In genomic region chr21:42452401-42453018, GRCh38 we compare ENCODE assay signal across 35 cellular contexts. TPM values are rescaled to one million over a fixed set of nuclear protein-coding genes. Genes with fewer than 3 reads are reported as not detected.
"Had no signal": no experiment of that assay in that cellular context is flagged by ENCODE, and none has a peak within 500 bp of the region (broad histone marks: within the 10 kb centered on the region; RNA-seq: fewer than 3 reads in every experiment).

No MANE protein-coding gene starts in this region.

- H3K27me3 ChIP-seq: breast epithelium, ovary, right lobe of liver, upper lobe of left lung, vagina had no signal

- H3K9me3 Mint-ChIP-seq: activated T-helper 17 cell treated with anti-CD3 and anti-CD28 coated beads, Interleukin-2, amount 50 U/mL, for 72 hours; natural killer cell treated with Interleukin-12 subunit alpha and Interleukin-12 subunit beta and Interleukin-15 and Interleukin-18, amount 100 ng/mL, for 72 hours; stimulated activated effector memory CD8-positive, alpha-beta T cell treated with anti-CD3 and anti-CD28 coated beads, Interleukin-12 subunit alpha, Interleukin-12 subunit beta, amount 100 ng/mL, for 72 hours; stimulated activated naive CD8-positive, alpha-beta T cell treated with anti-CD3 and anti-CD28 coated beads, Interleukin-15, amount 100 ng/mL, for 72 hours had no signal

- H3K36me3 ChIP-seq: breast epithelium, gastroesophageal sphincter, lower lobe of right lung, ovary, right lobe of liver, upper lobe of left lung, vagina had no signal

- H3K4me3 ChIP-seq: breast epithelium, gastroesophageal sphincter, lower lobe of right lung, ovary, right lobe of liver, skin epidermis, upper lobe of left lung, vagina had no signal

- H3K27me3 Mint-ChIP-seq: activated T-helper 17 cell treated with anti-CD3 and anti-CD28 coated beads, Interleukin-2, amount 50 U/mL, for 72 hours; progenitor cell of endocrine pancreas; stimulated activated naive CD8-positive, alpha-beta T cell treated with anti-CD3 and anti-CD28 coated beads, Interleukin-15, amount 100 ng/mL, for 72 hours had no signal

- H3K9me3 ChIP-seq: breast epithelium, gastroesophageal sphincter, lower lobe of right lung, ovary, right lobe of liver, upper lobe of left lung, vagina had no signal

- H3K4me1 ChIP-seq: breast epithelium, gastroesophageal sphincter, right lobe of liver, vagina had no signal

- H3K36me3 Mint-ChIP-seq: natural killer cell treated with Interleukin-12 subunit alpha and Interleukin-12 subunit beta and Interleukin-15 and Interleukin-18, amount 100 ng/mL, for 72 hours had no signal

- H3K27ac ChIP-seq: breast epithelium, gastroesophageal sphincter, lower lobe of right lung, ovary, right lobe of liver, skin epidermis, upper lobe of left lung, vagina, VCaP had no signal

- H3K4me3 Mint-ChIP-seq: activated T-helper 17 cell treated with anti-CD3 and anti-CD28 coated beads, Interleukin-2, amount 50 U/mL, for 72 hours; immature natural killer cell; natural killer cell treated with Interleukin-12 subunit alpha and Interleukin-12 subunit beta and Interleukin-15 and Interleukin-18, amount 100 ng/mL, for 72 hours; stimulated activated effector memory CD8-positive, alpha-beta T cell treated with anti-CD3 and anti-CD28 coated beads, Interleukin-12 subunit alpha, Interleukin-12 subunit beta, amount 100 ng/mL, for 72 hours; stimulated activated naive CD8-positive, alpha-beta T cell treated with anti-CD3 and anti-CD28 coated beads, Interleukin-15, amount 100 ng/mL, for 72 hours had no signal

- ATAC-seq: activated CD4-positive, CD25-positive, alpha-beta regulatory T cell treated with anti-CD3 and anti-CD28 coated beads, Interleukin-2, amount 50 U/mL, for 24 hours; activated T-helper 17 cell treated with anti-CD3 and anti-CD28 coated beads, Interleukin-2, amount 50 U/mL, for 72 hours; gastroesophageal sphincter; left lobe of liver; lower lobe of right lung; natural killer cell treated with Interleukin-12 subunit alpha and Interleukin-12 subunit beta and Interleukin-15 and Interleukin-18, amount 100 ng/mL, for 72 hours; right lobe of liver; stimulated activated effector memory CD8-positive, alpha-beta T cell treated with anti-CD3 and anti-CD28 coated beads, Interleukin-12 subunit alpha, Interleukin-12 subunit beta, amount 100 ng/mL, for 72 hours; stimulated activated naive CD8-positive, alpha-beta T cell treated with anti-CD3 and anti-CD28 coated beads, Interleukin-15, amount 100 ng/mL, for 72 hours had no signal

- DNase-seq: activated CD4-positive, alpha-beta T cell treated with anti-CD3 and anti-CD28 coated beads for 48 hours; activated CD4-positive, alpha-beta T cell treated with anti-CD3 and anti-CD28 coated beads, Interleukin-2, amount 50 U/mL, for 48 hours; activated CD8-positive, alpha-beta memory T cell treated with anti-CD3 and anti-CD28 coated beads for 24 hours; activated gamma-delta T cell treated with Interleukin-2 at 50 U/mL for 16 hours; activated naive CD4-positive, alpha-beta T cell treated with anti-CD3 and anti-CD28 coated beads, Interleukin-2, amount 50 U/mL, for 16 hours; central memory CD4-positive, alpha-beta T cell; head of caudate nucleus; hypothalamus; immature natural killer cell; lower lobe of right lung; mesendoderm; ovary; right lobe of liver; stimulated activated CD4-positive, alpha-beta T cell treated with anti-CD3 and anti-CD28 coated beads, Interleukin-4, amount 100 ng/mL, for 24 hours; stimulated activated naive CD8-positive, alpha-beta T cell treated with anti-CD3 and anti-CD28 coated beads, Interleukin-15, amount 100 ng/mL, for 72 hours; substantia nigra; T-helper 9 cell had no signal

- H3K27ac Mint-ChIP-seq: activated T-helper 17 cell treated with anti-CD3 and anti-CD28 coated beads, Interleukin-2, amount 50 U/mL, for 72 hours; immature natural killer cell; natural killer cell treated with Interleukin-12 subunit alpha and Interleukin-12 subunit beta and Interleukin-15 and Interleukin-18, amount 100 ng/mL, for 72 hours; stimulated activated effector memory CD8-positive, alpha-beta T cell treated with anti-CD3 and anti-CD28 coated beads, Interleukin-12 subunit alpha, Interleukin-12 subunit beta, amount 100 ng/mL, for 72 hours; stimulated activated naive CD8-positive, alpha-beta T cell treated with anti-CD3 and anti-CD28 coated beads, Interleukin-15, amount 100 ng/mL, for 72 hours had no signal

RNA-seq across cellular contexts. Expression of gene RSPH1, which starts 43.5 kb away (rescaled TPM):
- total RNA-seq: endothelial cell of umbilical vein; fibroblast of lung; fibroblast of villous mesenchyme; T-helper 1 cell treated with Interleukin-12 subunit alpha and Interleukin-12 subunit beta and Interleukin-4 antibody, amounts not matched to agents 30 ng/mL and 1 ng/mL, for 36 hours; vagina had no signal
- polyA plus RNA-seq: fibroblast of lung had no signal

RNA-seq across cellular contexts. Expression of gene UBASH3A, which starts 48.8 kb away (rescaled TPM):
- total RNA-seq: endothelial cell of umbilical vein, fibroblast of lung, fibroblast of villous mesenchyme, kidney epithelial cell, progenitor cell of endocrine pancreas, renal cortical epithelial cell had no signal
- polyA plus RNA-seq: endothelial cell of umbilical vein, fibroblast of lung had no signal

RNA-seq across cellular contexts. Expression of gene TMPRSS3, which starts 56.7 kb away (rescaled TPM):
- total RNA-seq: endothelial cell of umbilical vein, fibroblast of lung, fibroblast of villous mesenchyme had no signal
- polyA plus RNA-seq: endothelial cell of umbilical vein, fibroblast of lung had no signal
